In genomic region chr22:37679670-37680069, GRCh38 we compare ENCODE assay signal across 16 cellular contexts. TPM values are rescaled to one million over a fixed set of nuclear protein-coding genes. Genes with fewer than 3 reads are reported as not detected.
DNase-seq lines count a peak whose midpoint lies in the region; FAIRE-seq and TF ChIP-seq lines count a peak whose summit lies in the region.
"Had no signal": no experiment of that assay in that cellular context is flagged by ENCODE, and none has a peak within 500 bp of the region (broad histone marks: within the 10 kb centered on the region; RNA-seq: fewer than 3 reads in every experiment).

No MANE protein-coding gene starts in this region.

- FAIRE-seq in urothelium cell line (lab: Jason Lieb, UNC), result peak; percentile 67
- FAIRE-seq: colon, pancreas had no signal

- peak overlapping the region; percentile 69 for H3K27ac Mint-ChIP-seq in activated naive CD4-positive, alpha-beta T cell treated with anti-CD3 and anti-CD28 coated beads, Interleukin-2, amount 10 ng/mL, durations not matched to agents 7 days and 5 days
- peak overlapping the region; percentile 47 for H3K27ac Mint-ChIP-seq in activated naive CD8-positive, alpha-beta T cell treated with anti-CD3 and anti-CD28 coated beads for 36 hours
- peak overlapping the region; percentile 64 for H3K27ac Mint-ChIP-seq in mesothelial cell of epicardium

- CTCF ChIA-PET in activated naive CD4-positive, alpha-beta T cell treated with anti-CD3 and anti-CD28 coated beads, Interleukin-2, amount 10 ng/mL, durations not matched to agents 7 days and 5 days (lab: Charles Lee), result interaction anchor here (1.1 to 21.2 kb wide), 4 partner anchors 16 to 71 kb away, joined by 3 to 506 read pairs (median 51); partner anchors contain the start of genes GGA1, PDXP and SH3BP1

- H3K27me3 Mint-ChIP-seq in activated naive CD4-positive, alpha-beta T cell treated with anti-CD3 and anti-CD28 coated beads, Interleukin-2, amount 10 ng/mL, durations not matched to agents 7 days and 5 days, result no peaks in the 10 kb centered on the region
- H3K27me3 Mint-ChIP-seq in activated naive CD8-positive, alpha-beta T cell treated with anti-CD3 and anti-CD28 coated beads for 36 hours, result no peaks in the 10 kb centered on the region
- H3K27me3 Mint-ChIP-seq in mesothelial cell of epicardium (ENCODE audit: low read depth), result no peaks in the 10 kb centered on the region

- no peak overlapping the region for H3K4me3 Mint-ChIP-seq in activated naive CD4-positive, alpha-beta T cell treated with anti-CD3 and anti-CD28 coated beads, Interleukin-2, amount 10 ng/mL, durations not matched to agents 7 days and 5 days
- H3K4me3 Mint-ChIP-seq in activated naive CD8-positive, alpha-beta T cell treated with anti-CD3 and anti-CD28 coated beads for 36 hours, result no peak overlapping the region
- no peak overlapping the region for H3K4me3 Mint-ChIP-seq in mesothelial cell of epicardium

- peaks cover 21% of the 10 kb centered on the region for H3K36me3 Mint-ChIP-seq in activated naive CD4-positive, alpha-beta T cell treated with anti-CD3 and anti-CD28 coated beads, Interleukin-2, amount 10 ng/mL, durations not matched to agents 7 days and 5 days
- peaks cover 2% of the 10 kb centered on the region for H3K36me3 Mint-ChIP-seq in activated naive CD8-positive, alpha-beta T cell treated with anti-CD3 and anti-CD28 coated beads for 36 hours
- H3K36me3 Mint-ChIP-seq in mesothelial cell of epicardium, result no peaks in the 10 kb centered on the region

- peaks cover 39% of the 10 kb centered on the region for H3K4me1 Mint-ChIP-seq in activated naive CD4-positive, alpha-beta T cell treated with anti-CD3 and anti-CD28 coated beads, Interleukin-2, amount 10 ng/mL, durations not matched to agents 7 days and 5 days
- H3K4me1 Mint-ChIP-seq in activated naive CD8-positive, alpha-beta T cell treated with anti-CD3 and anti-CD28 coated beads for 36 hours, result peaks cover 35% of the 10 kb centered on the region
- H3K4me1 Mint-ChIP-seq in mesothelial cell of epicardium, result peaks cover 28% of the 10 kb centered on the region

- no peak for TF ChIP-seq CTCF in mesothelial cell of epicardium (IDR thresholded peaks at IDR 0.05; ENCODE audit: unreplicated experiment)

- no peaks in the 10 kb centered on the region for H3K9me3 Mint-ChIP-seq in activated naive CD4-positive, alpha-beta T cell treated with anti-CD3 and anti-CD28 coated beads, Interleukin-2, amount 10 ng/mL, durations not matched to agents 7 days and 5 days
- no peaks in the 10 kb centered on the region for H3K9me3 Mint-ChIP-seq in activated naive CD8-positive, alpha-beta T cell treated with anti-CD3 and anti-CD28 coated beads for 36 hours
- H3K9me3 Mint-ChIP-seq in mesothelial cell of epicardium, result no peaks in the 10 kb centered on the region

- no peak for DNase-seq in activated naive CD4-positive, alpha-beta T cell treated with anti-CD3 and anti-CD28 coated beads, Interleukin-2, amount 10 ng/mL, durations not matched to agents 7 days and 5 days
- DNase-seq in activated naive CD4-positive, alpha-beta T cell (lab: John Stamatoyannopoulos, UW), result no peak
- no peak for DNase-seq in activated naive CD8-positive, alpha-beta T cell treated with anti-CD3 and anti-CD28 coated beads for 36 hours
- DNase-seq in mesothelial cell of epicardium (ENCODE audit: low spot score in 2 of 2, unreplicated experiment in 2 of 2) (no peak), urothelium cell line (ENCODE audit: low spot score) (no peak), cerebellum (ENCODE audit: low spot score) (no peak), hypothalamus (lab: John Stamatoyannopoulos, UW) (no peak)
- DNase-seq in stimulated activated CD4-positive, alpha-beta T cell treated with anti-CD3 and anti-CD28 coated beads, Interleukin-2, amount 100 ng/mL, for 24 hours, result no peak
- DNase-seq: anterior cingulate cortex; glutamatergic neuron; NCI-H2081; NCI-H526; pancreas; PC-3; stimulated activated naive CD8-positive, alpha-beta T cell treated with anti-CD3 and anti-CD28 coated beads, Interleukin-15, Interleukin-2, amounts not matched to agents 100 U/mL and 50 U/mL, for 24 hours had no signal

RNA-seq across cellular contexts. Expression of gene LGALS1, which starts 4.2 kb away (rescaled TPM):
- 100 to 1,000 TPM; 166 to 171 TPM for total RNA-seq in activated naive CD8-positive, alpha-beta T cell treated with anti-CD3 and anti-CD28 coated beads for 36 hours
- total RNA-seq in mesothelial cell of epicardium (238 to 262 TPM (median 242 TPM) in 3 replicates), cerebellum (152 TPM)

RNA-seq across cellular contexts. Expression of gene NOL12, which starts 6.5 kb away (rescaled TPM):
- total RNA-seq in activated naive CD8-positive, alpha-beta T cell treated with anti-CD3 and anti-CD28 coated beads for 36 hours, result 10 to 100 TPM; 50.0 to 50.8 TPM
- 23.9 to 25.2 TPM (median 24.8 TPM) in 3 replicates for total RNA-seq in mesothelial cell of epicardium
- total RNA-seq in cerebellum, result 11.3 TPM

RNA-seq across cellular contexts. Expression of gene TRIOBP, which starts 17.2 kb away (rescaled TPM):
- 10 to 100 TPM; 19.7 to 20.8 TPM for total RNA-seq in activated naive CD8-positive, alpha-beta T cell treated with anti-CD3 and anti-CD28 coated beads for 36 hours
- 69.2 to 76.1 TPM (median 71.4 TPM) in 3 replicates for total RNA-seq in mesothelial cell of epicardium
- total RNA-seq in cerebellum, result 28.5 TPM

RNA-seq across cellular contexts. Expression of gene PDXP, which starts 21.1 kb away (rescaled TPM):
- 10 to 100 TPM; 41.4 to 42.5 TPM for total RNA-seq in activated naive CD8-positive, alpha-beta T cell treated with anti-CD3 and anti-CD28 coated beads for 36 hours
- 15.6 to 16.5 TPM (median 16.1 TPM) in 3 replicates for total RNA-seq in mesothelial cell of epicardium
- total RNA-seq in cerebellum, result 34.0 TPM

RNA-seq across cellular contexts. Expression of gene SH3BP1, which starts 40.2 kb away (rescaled TPM):
- 100 to 1,000 TPM in 1 of 2 experiments, 10 to 100 TPM in 1; 90.8 to 103 TPM for total RNA-seq in activated naive CD8-positive, alpha-beta T cell treated with anti-CD3 and anti-CD28 coated beads for 36 hours
- 30.0 to 33.0 TPM (median 31.9 TPM) in 3 replicates for total RNA-seq in mesothelial cell of epicardium
- 1.4 TPM for total RNA-seq in cerebellum
